ENCODE assay signal across 14 cellular contexts in genomic region chr13:60754691-60755090, GRCh38.
"Had no signal": no experiment of that assay in that cellular context is flagged by ENCODE, and none has a peak within 500 bp of the region (broad histone marks: within the 10 kb centered on the region; RNA-seq: fewer than 3 reads in every experiment).

No MANE protein-coding gene starts in this region.

- H3K36me3 Mint-ChIP-seq: activated naive CD8-positive, alpha-beta T cell; naive B cell; stimulated activated memory B cell treated with anti-CD40 and anti-IgM and Interleukin-4, amounts not matched to agents 10 μg/mL and 1 μg/mL and 100 μg/mL, for 72 hours had no signal

- H3K4me3 ChIP-seq: left ventricle myocardium inferior, mucosa of descending colon, right lobe of liver, thoracic aorta, upper lobe of right lung had no signal

- H3K27me3 ChIP-seq: right lobe of liver, upper lobe of right lung had no signal

- H3K4me1 ChIP-seq: upper lobe of right lung had no signal

- H3K4me1 Mint-ChIP-seq: activated CD4-positive, alpha-beta T cell treated with anti-CD3 and anti-CD28 coated beads for 36 hours; naive B cell; stimulated activated memory B cell treated with anti-CD40 and anti-IgM and Interleukin-4, amounts not matched to agents 10 μg/mL and 1 μg/mL and 100 μg/mL, for 72 hours had no signal

- ATAC-seq: activated CD4-positive, alpha-beta T cell treated with anti-CD3 and anti-CD28 coated beads for 36 hours; mucosa of descending colon; right lobe of liver; stimulated activated memory B cell treated with anti-CD40 and anti-IgM and Interleukin-4, amounts not matched to agents 10 μg/mL and 1 μg/mL and 100 μg/mL, for 72 hours had no signal

- H3K27me3 Mint-ChIP-seq: activated CD4-positive, alpha-beta T cell treated with anti-CD3 and anti-CD28 coated beads for 36 hours; activated naive CD8-positive, alpha-beta T cell; naive B cell; stimulated activated memory B cell treated with anti-CD40 and anti-IgM and Interleukin-4, amounts not matched to agents 10 μg/mL and 1 μg/mL and 100 μg/mL, for 72 hours had no signal

- H3K27ac ChIP-seq: left ventricle myocardium inferior, right lobe of liver, thoracic aorta, upper lobe of right lung had no signal

- H3K4me3 Mint-ChIP-seq: activated CD4-positive, alpha-beta T cell treated with anti-CD3 and anti-CD28 coated beads for 36 hours; activated naive CD8-positive, alpha-beta T cell; naive B cell; neural crest cell; stimulated activated memory B cell treated with anti-CD40 and anti-IgM and Interleukin-4, amounts not matched to agents 10 μg/mL and 1 μg/mL and 100 μg/mL, for 72 hours had no signal

- H3K36me3 ChIP-seq: left ventricle myocardium inferior, right lobe of liver, thoracic aorta, upper lobe of right lung had no signal

- H3K27ac Mint-ChIP-seq: activated CD4-positive, alpha-beta T cell treated with anti-CD3 and anti-CD28 coated beads for 36 hours; activated naive CD8-positive, alpha-beta T cell; naive B cell; stimulated activated memory B cell treated with anti-CD40 and anti-IgM and Interleukin-4, amounts not matched to agents 10 μg/mL and 1 μg/mL and 100 μg/mL, for 72 hours had no signal

- H3K9me3 ChIP-seq: left ventricle myocardium inferior, mucosa of descending colon, right lobe of liver, thoracic aorta, upper lobe of right lung had no signal

- H3K9me3 Mint-ChIP-seq: neural crest cell; stimulated activated memory B cell treated with anti-CD40 and anti-IgM and Interleukin-4, amounts not matched to agents 10 μg/mL and 1 μg/mL and 100 μg/mL, for 72 hours had no signal

- DNase-seq: activated CD4-positive, alpha-beta T cell treated with anti-CD3 and anti-CD28 coated beads for 36 hours; activated CD4-positive, alpha-beta T cell treated with anti-CD3 and anti-CD28 coated beads, Interleukin-2, amount 50 U/mL, for 48 hours; erythroblast; left ventricle myocardium inferior; mammary epithelial cell; mucosa of descending colon; naive B cell; right lobe of liver; stimulated activated CD4-positive, alpha-beta T cell treated with anti-CD3 and anti-CD28 coated beads, Interleukin-4, amount 100 ng/mL, for 1 hour; upper lobe of right lung had no signal
